ENCODE assay signal across 8 cellular contexts in the genomic region with DNA sequence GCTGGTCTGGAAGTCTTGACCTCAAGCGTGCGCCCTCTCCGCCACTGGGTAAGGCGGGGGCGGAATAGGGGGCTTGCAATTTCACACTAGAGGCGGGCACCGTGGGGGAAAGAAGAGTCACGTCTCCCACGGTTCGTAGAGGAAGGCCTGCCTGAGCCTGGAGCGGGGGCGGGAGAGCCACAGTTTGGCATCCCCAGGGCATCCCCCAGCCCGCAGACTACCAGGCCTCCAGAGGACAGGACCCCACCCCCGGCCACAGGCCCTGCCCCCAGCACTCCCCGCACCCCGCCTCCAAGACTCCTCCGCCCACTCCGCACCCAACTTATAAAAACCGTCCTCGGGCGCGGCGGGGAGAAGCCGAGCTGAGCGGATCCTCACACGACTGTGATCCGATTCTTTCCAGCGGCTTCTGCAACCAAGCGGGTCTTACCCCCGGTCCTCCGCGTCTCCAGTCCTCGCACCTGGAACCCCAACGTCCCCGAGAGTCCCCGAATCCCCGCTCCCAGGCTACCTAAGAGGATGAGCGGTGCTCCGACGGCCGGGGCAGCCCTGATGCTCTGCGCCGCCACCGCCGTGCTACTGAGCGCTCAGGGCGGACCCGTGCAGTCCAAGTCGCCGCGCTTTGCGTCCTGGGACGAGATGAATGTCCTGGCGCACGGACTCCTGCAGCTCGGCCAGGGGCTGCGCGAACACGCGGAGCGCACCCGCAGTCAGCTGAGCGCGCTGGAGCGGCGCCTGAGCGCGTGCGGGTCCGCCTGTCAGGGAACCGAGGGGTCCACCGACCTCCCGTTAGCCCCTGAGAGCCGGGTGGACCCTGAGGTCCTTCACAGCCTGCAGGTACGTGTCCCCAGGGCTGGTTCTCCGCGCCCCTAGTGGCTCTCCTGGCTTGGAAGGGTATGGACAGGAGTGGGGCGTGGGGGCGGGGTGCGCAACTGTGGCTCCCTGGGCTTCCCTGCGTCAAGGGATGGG. TPM values are rescaled to one million over a fixed set of nuclear protein-coding genes. Genes with fewer than 3 reads are reported as not detected.
DNase-seq lines count a peak whose midpoint lies in the region; ATAC-seq and TF ChIP-seq lines count a peak whose summit lies in the region.

A gene with protein sequence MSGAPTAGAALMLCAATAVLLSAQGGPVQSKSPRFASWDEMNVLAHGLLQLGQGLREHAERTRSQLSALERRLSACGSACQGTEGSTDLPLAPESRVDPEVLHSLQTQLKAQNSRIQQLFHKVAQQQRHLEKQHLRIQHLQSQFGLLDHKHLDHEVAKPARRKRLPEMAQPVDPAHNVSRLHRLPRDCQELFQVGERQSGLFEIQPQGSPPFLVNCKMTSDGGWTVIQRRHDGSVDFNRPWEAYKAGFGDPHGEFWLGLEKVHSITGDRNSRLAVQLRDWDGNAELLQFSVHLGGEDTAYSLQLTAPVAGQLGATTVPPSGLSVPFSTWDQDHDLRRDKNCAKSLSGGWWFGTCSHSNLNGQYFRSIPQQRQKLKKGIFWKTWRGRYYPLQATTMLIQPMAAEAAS (plus strand): TSS at position 353 of the 969 bp plus-strand sequence. CDS start 167 bp downstream, at position 520.

- H3K4me3 ChIP-seq in PC-9 (no peak within 1 kb of the TSS), ovary (peak within 1 kb of the TSS; percentile 55)

- H3K4me2 ChIP-seq in PC-9: peak within 1 kb of the TSS; percentile 8; the same call in 1 of the 2 replicates

- H3K9me3 Mint-ChIP-seq in Calu3 (ENCODE audit: low read depth, unreplicated experiment): no peaks in the 10 kb centered on the region
- H3K9me3 Mint-ChIP-seq in activated naive CD8-positive, alpha-beta T cell treated with anti-CD3 and anti-CD28 coated beads, Interleukin-2, amount 10 ng/mL, durations not matched to agents 7 days and 5 days: no peaks in the 10 kb centered on the region
- H3K9me3 Mint-ChIP-seq in type B pancreatic cell: no peaks in the 10 kb centered on the region

- H3K4me1 ChIP-seq in PC-9 (replicated peaks; ENCODE audit: insufficient read depth) (peaks cover 57% of the 10 kb centered on the region), ovary (ENCODE audit: insufficient read depth) (peaks cover 36% of the 10 kb centered on the region)

- TF ChIP-seq POLR2A in ovary (IDR thresholded peaks at IDR 0.05): peak; percentile 58

- intact Hi-C loops in Calu3 (cut with micrococcal nuclease; ENCODE audit: unreplicated experiment) (no loop called here), PC-9 (cut with micrococcal nuclease; ENCODE audit: unreplicated experiment) (loop anchor here (2.0 to 10.0 kb wide), 2 partner anchors 27 to 91 kb away; partner anchors contain the start of gene RAB11B), Right ventricle myocardium superior (cut with DNase I) (no loop called here), ovary (cut with DNase I) (no loop called here)

- POLR2A ChIA-PET in PC-9 (lab: Charles Lee; ENCODE audit: unreplicated experiment): no interaction called here
- POLR2A ChIA-PET in activated naive CD8-positive, alpha-beta T cell treated with anti-CD3 and anti-CD28 coated beads, Interleukin-2, amount 10 ng/mL, durations not matched to agents 7 days and 5 days (lab: Charles Lee): interaction anchor here (0.7 to 1.0 kb wide), 3 partner anchors 30 to 321 kb away, joined by 3 to 4 read pairs (median 3); no protein-coding TSS in a partner anchor

- H3K27me3 ChIP-seq in PC-9 (ENCODE audit: insufficient read depth, low read depth) (no peaks in the 10 kb centered on the region), ovary (no peaks in the 10 kb centered on the region)

- H2AFZ ChIP-seq in PC-9: no peak within 1 kb of the TSS

- no peaks in the 10 kb centered on the region for H3K79me2 ChIP-seq in PC-9 (ENCODE audit: low read depth)

- H3K9me2 ChIP-seq in PC-9 (ENCODE audit: insufficient read depth): no peaks in the 10 kb centered on the region

- H3F3A ChIP-seq in PC-9 (ENCODE audit: insufficient read depth, low read depth): peaks cover 37% of the 10 kb centered on the region

- no peak for TF ChIP-seq CTCF in Calu3 (IDR thresholded peaks at IDR 0.05; ENCODE audit: unreplicated experiment)
- TF ChIP-seq CTCF in PC-9 (conservative IDR thresholded peaks at IDR 0.05): no peak
- TF ChIP-seq CTCF in ovary (IDR thresholded peaks at IDR 0.05): no peak
- TF ChIP-seq CTCF in type B pancreatic cell (conservative IDR thresholded peaks at IDR 0.05): peak; percentile 38

- H3K27me3 Mint-ChIP-seq in Calu3 (ENCODE audit: unreplicated experiment) (no peaks in the 10 kb centered on the region), type B pancreatic cell (peaks cover 42% of the 10 kb centered on the region)
- H3K27me3 Mint-ChIP-seq in activated naive CD8-positive, alpha-beta T cell treated with anti-CD3 and anti-CD28 coated beads, Interleukin-2, amount 10 ng/mL, durations not matched to agents 7 days and 5 days: peaks cover 47% of the 10 kb centered on the region

- 1 to 2% (median 1%) methylated on average over 74 to 81 of the region's 81 CpGs for WGBS in ovary, 3 donors

- H3K36me3 ChIP-seq in PC-9 (ENCODE audit: low read depth): no peaks in the 10 kb centered on the region
- no peaks in the 10 kb centered on the region for H3K36me3 ChIP-seq in ovary

- peak within 1 kb of the TSS; percentile 75 for H3K27ac ChIP-seq in PC-9
- no peak within 1 kb of the TSS for H3K27ac ChIP-seq in ovary

- peak within 1 kb of the TSS; percentile 22 for H3K4me3 Mint-ChIP-seq in Calu3 (ENCODE audit: low read depth, unreplicated experiment)
- peak within 1 kb of the TSS; percentile 87 for H3K4me3 Mint-ChIP-seq in activated naive CD8-positive, alpha-beta T cell treated with anti-CD3 and anti-CD28 coated beads, Interleukin-2, amount 10 ng/mL, durations not matched to agents 7 days and 5 days
- peak within 1 kb of the TSS; percentile 87 for H3K4me3 Mint-ChIP-seq in type B pancreatic cell

- no peak for TF ChIP-seq EP300 in ovary (IDR thresholded peaks at IDR 0.05)

- peak; percentile 80 for ATAC-seq in activated naive CD8-positive, alpha-beta T cell treated with anti-CD3 and anti-CD28 coated beads, Interleukin-2, amount 10 ng/mL, durations not matched to agents 7 days and 5 days (ENCODE audit: low read depth)
- ATAC-seq in Right ventricle myocardium superior (ENCODE audit: poor library complexity): peak; percentile 72
- ATAC-seq in HG03159 (IDR thresholded peaks at IDR 0.05; ENCODE audit: unreplicated experiment): no peak

- H3K27ac Mint-ChIP-seq in Calu3 (ENCODE audit: unreplicated experiment): peak within 1 kb of the TSS; percentile 50
- H3K27ac Mint-ChIP-seq in activated naive CD8-positive, alpha-beta T cell treated with anti-CD3 and anti-CD28 coated beads, Interleukin-2, amount 10 ng/mL, durations not matched to agents 7 days and 5 days: peak within 1 kb of the TSS; percentile 76
- H3K27ac Mint-ChIP-seq in type B pancreatic cell: peak within 1 kb of the TSS; percentile 77

- BruUV-seq in Calu3 (replicated peaks; lab: Mats Ljungman, UMichigan): no TSS peak
- BruUV-seq in PC-9 (replicated peaks; lab: Mats Ljungman, UMichigan): TSS peak; percentile 24

- H3K4me1 Mint-ChIP-seq in Calu3 (ENCODE audit: low read depth, unreplicated experiment): peaks cover 25% of the 10 kb centered on the region
- peaks cover 13% of the 10 kb centered on the region for H3K4me1 Mint-ChIP-seq in activated naive CD8-positive, alpha-beta T cell treated with anti-CD3 and anti-CD28 coated beads, Interleukin-2, amount 10 ng/mL, durations not matched to agents 7 days and 5 days
- H3K4me1 Mint-ChIP-seq in type B pancreatic cell (ENCODE audit: unreplicated experiment): peaks cover 33% of the 10 kb centered on the region

- H4K20me1 ChIP-seq in PC-9 (ENCODE audit: insufficient read depth): no peaks in the 10 kb centered on the region

- CTCF ChIA-PET in Calu3 (lab: Charles Lee): interaction anchor here (0.6 to 1.2 kb wide), 4 partner anchors 11 to 149 kb away, joined by 3 to 9 read pairs (median 4); partner anchors contain the start of gene ZNF414
- CTCF ChIA-PET in PC-9 (lab: Charles Lee): interaction anchor here (0.7 kb wide), 1 partner anchor 1826 kb away, joined by 7 read pairs; no protein-coding TSS in a partner anchor

- H3K36me3 Mint-ChIP-seq in Calu3 (ENCODE audit: insufficient read depth, unreplicated experiment): peaks cover 26% of the 10 kb centered on the region
- peaks cover 2% of the 10 kb centered on the region for H3K36me3 Mint-ChIP-seq in activated naive CD8-positive, alpha-beta T cell treated with anti-CD3 and anti-CD28 coated beads, Interleukin-2, amount 10 ng/mL, durations not matched to agents 7 days and 5 days
- no peaks in the 10 kb centered on the region for H3K36me3 Mint-ChIP-seq in type B pancreatic cell

- no peaks in the 10 kb centered on the region for H3K9me3 ChIP-seq in PC-9 (ENCODE audit: insufficient read depth, low read depth)
- no peaks in the 10 kb centered on the region for H3K9me3 ChIP-seq in ovary

- DNase-seq in Calu3: peak; percentile 40
- peak in 1 of 2 experiments; percentile 33 for DNase-seq in PC-9
- DNase-seq in activated naive CD8-positive, alpha-beta T cell treated with anti-CD3 and anti-CD28 coated beads, Interleukin-2, amount 10 ng/mL, durations not matched to agents 7 days and 5 days: peak; percentile 71
- DNase-seq in Right ventricle myocardium superior: peak; percentile 89
- DNase-seq in ovary: peak in 4 of 5 donors; percentile 36 to 79 (median 62)
- DNase-seq in type B pancreatic cell (ENCODE audit: extremely low spot score, unreplicated experiment): peak; percentile 76
- no peak for DNase-seq in COLO829 (ENCODE audit: low spot score)

RNA-seq across cellular contexts. Expression of the gene that starts here (rescaled TPM):
- total RNA-seq in Calu3 (2022) (0.97 and 1.6 TPM in 2 replicates), PC-9 (2021) (0.30 TPM in 1 of 2 replicates, not detected in the other), Right ventricle myocardium superior (13.9 TPM), ovary (10 to 100 TPM in 3 of 7 donors, 1 to 10 TPM in 3, under 1 TPM in 1; 0.71 to 35.0 (median 2.1) TPM), type B pancreatic cell (ENCODE audit: low replicate concordance) (4.2 and 4.7 TPM in 2 replicates)
- total RNA-seq in activated naive CD8-positive, alpha-beta T cell treated with anti-CD3 and anti-CD28 coated beads, Interleukin-2, amount 10 ng/mL, durations not matched to agents 7 days and 5 days: under 1 TPM in 1 of 2 experiments, not detected in 1; 0.64 TPM
- 10 to 100 TPM in 1 of 2 donors, 1 to 10 TPM in 1; 3.0 to 11.7 TPM for polyA plus RNA-seq in ovary

Comparison
In these comparisons a context has a peak if more than half of its experiments do, and no peak if none do; other contexts are left out.
1. Peak in DNase-seq and ATAC-seq in activated naive CD8-positive, alpha-beta T cell treated with anti-CD3 and anti-CD28 coated beads, Interleukin-2, amount 10 ng/mL, durations not matched to agents 7 days and 5 days; RNA of the gene not detected or under 1 TPM.
2. H3K4me3 Mint-ChIP-seq: peak in every context shown above with its lines; median percentile 87 in activated naive CD8-positive, alpha-beta T cell treated with anti-CD3 and anti-CD28 coated beads, Interleukin-2, amount 10 ng/mL, durations not matched to agents 7 days and 5 days; 87 in type B pancreatic cell; 22 in Calu3.